Comparison of ENCODE assay signal across 17 cellular contexts in the genomic region with DNA sequence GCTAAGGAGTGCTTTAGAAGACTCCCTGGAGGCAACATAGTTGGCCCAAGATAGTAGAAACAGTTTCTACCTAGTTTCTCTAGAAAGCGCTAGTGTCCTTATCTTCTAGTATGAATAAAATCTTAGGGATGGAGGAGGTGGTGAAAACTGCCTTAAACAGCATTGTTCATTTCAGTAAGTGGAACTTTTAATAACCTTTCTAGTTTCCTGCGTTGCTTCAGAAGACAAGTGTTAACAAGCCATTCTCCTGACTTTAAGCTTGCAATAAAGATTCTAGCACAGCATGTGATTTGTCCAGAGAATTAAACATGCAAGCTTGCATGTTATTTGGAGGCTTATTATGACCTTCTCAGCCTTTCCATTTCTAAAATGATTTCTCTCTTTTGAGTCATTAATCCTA.
DNase-seq lines count a peak whose midpoint lies in the region; ATAC-seq, FAIRE-seq and TF ChIP-seq lines count a peak whose summit lies in the region.
"Had no signal": no experiment of that assay in that cellular context is flagged by ENCODE, and none has a peak within 500 bp of the region (broad histone marks: within the 10 kb centered on the region; RNA-seq: fewer than 3 reads in every experiment).

No MANE protein-coding gene starts in this region.

- TF ChIP-seq CTCF in mammary epithelial cell (conservative IDR thresholded peaks at IDR 0.05 in 1 of 2, IDR thresholded peaks at IDR 0.05 in 1 of 2; ENCODE audit: extremely low read depth in 1 of 2, insufficient read depth in 1 of 2, low read depth in 1 of 2, low read length in 2 of 2) (peak in 1 of 2 donors; percentile 26), MCF 10A (IDR thresholded peaks at IDR 0.05; ENCODE audit: unreplicated experiment) (no peak), bronchial epithelial cell (IDR thresholded peaks at IDR 0.05; ENCODE audit: insufficient read depth, low read length, severe bottlenecking) (no peak), esophagus squamous epithelium (IDR thresholded peaks at IDR 0.05) (no peak), vagina (IDR thresholded peaks at IDR 0.05) (no peak), mesothelial cell of epicardium (IDR thresholded peaks at IDR 0.05; ENCODE audit: unreplicated experiment) (no peak)

- POLR2A ChIA-PET in MCF 10A (lab: Yijun Ruan, JAX) = interaction anchor here (0.5 to 2.3 kb wide), 12 partner anchors 9 to 190 kb away, joined by 3 to 9 read pairs (median 4); partner anchors contain the start of gene HAS3

- no peaks in the 10 kb centered on the region for H4K20me1 ChIP-seq in mammary epithelial cell (ENCODE audit: insufficient read depth, low read length)
- H4K20me1 ChIP-seq: BLaER1 had no signal

- H3K27me3 Mint-ChIP-seq in MCF 10A (ENCODE audit: insufficient read depth, unreplicated experiment) (no peaks in the 10 kb centered on the region), mesothelial cell of epicardium (ENCODE audit: low read depth) (no peaks in the 10 kb centered on the region)
- H3K27me3 Mint-ChIP-seq: CD8-positive, alpha-beta memory T cell had no signal

- FAIRE-seq in bronchial epithelial cell (lab: Jason Lieb, UNC) = no peak
- FAIRE-seq: GM19239 had no signal

- dilution Hi-C loops in mammary epithelial cell (cut with HindIII; ENCODE audit: low sequenced_read_pairs) = loop anchor here (5.0 to 10.0 kb wide), 2 partner anchors 327 to 409 kb away; no protein-coding TSS in a partner anchor

- H3K4me3 Mint-ChIP-seq in MCF 10A (ENCODE audit: unreplicated experiment) (no peak overlapping the region), mesothelial cell of epicardium (no peak overlapping the region)
- H3K4me3 Mint-ChIP-seq: CD8-positive, alpha-beta memory T cell had no signal

- H3K27ac ChIP-seq in mammary epithelial cell (ENCODE audit: insufficient read depth, low read depth, low read length) = peak overlapping the region; percentile 55
- peak overlapping the region; percentile 69 to 83 (median 76) for H3K27ac ChIP-seq in esophagus squamous epithelium
- H3K27ac ChIP-seq in vagina = peak overlapping the region; percentile 23
- H3K27ac ChIP-seq: 22Rv1, BLaER1, GM23248 had no signal

- intact Hi-C loops in mammary epithelial cell (cut with micrococcal nuclease) = loop anchor here (1.0 kb wide), 1 partner anchor 190 kb away; the partner anchor contains the start of gene HAS3
- intact Hi-C loops in MCF 10A (cut with micrococcal nuclease) = no loop called here
- intact Hi-C loops in esophagus squamous epithelium (cut with DNase I) = no loop called here
- intact Hi-C loops in vagina (cut with DNase I) = no loop called here

- in situ Hi-C loops in mammary epithelial cell (cut with MboI; ENCODE audit: low sequenced_read_pairs in 2 of 2) = no loop called here

- H3K9me3 Mint-ChIP-seq in MCF 10A (ENCODE audit: unreplicated experiment) = no peaks in the 10 kb centered on the region
- H3K9me3 Mint-ChIP-seq in mesothelial cell of epicardium = no peaks in the 10 kb centered on the region
- H3K9me3 Mint-ChIP-seq: CD8-positive, alpha-beta memory T cell had no signal

- H3K9me3 ChIP-seq in mammary epithelial cell (replicated peaks; ENCODE audit: insufficient read depth, low read length) (no peaks in the 10 kb centered on the region), esophagus squamous epithelium (no peaks in the 10 kb centered on the region), vagina (no peaks in the 10 kb centered on the region)
- H3K9me3 ChIP-seq: BLaER1, Caco-2 had no signal

- H3K36me3 Mint-ChIP-seq in MCF 10A (ENCODE audit: insufficient read depth, unreplicated experiment) (peaks cover 34% of the 10 kb centered on the region), mesothelial cell of epicardium (no peaks in the 10 kb centered on the region)

- H3K27me3 ChIP-seq in mammary epithelial cell (ENCODE audit: insufficient read depth, low read length) (no peaks in the 10 kb centered on the region), bronchial epithelial cell (ENCODE audit: control insufficient read depth, insufficient read depth, low read length) (no peaks in the 10 kb centered on the region), esophagus squamous epithelium (no peaks in the 10 kb centered on the region), vagina (no peaks in the 10 kb centered on the region)
- H3K27me3 ChIP-seq: BLaER1 had no signal

- no peak for TF ChIP-seq POLR2A in esophagus squamous epithelium (IDR thresholded peaks at IDR 0.05)
- no peak for TF ChIP-seq POLR2A in vagina (IDR thresholded peaks at IDR 0.05)

- peaks cover 23% of the 10 kb centered on the region for H3K4me1 ChIP-seq in mammary epithelial cell (ENCODE audit: insufficient read depth, low read length)
- H3K4me1 ChIP-seq in esophagus squamous epithelium = peaks cover 4 to 41% (median 9%) of the 10 kb centered on the region in 3 donors
- peaks cover 8% of the 10 kb centered on the region for H3K4me1 ChIP-seq in vagina
- H3K4me1 ChIP-seq: BLaER1, Caco-2 had no signal

- H3K9ac ChIP-seq in mammary epithelial cell (ENCODE audit: insufficient read depth, low read length) = peak overlapping the region; percentile 19
- H3K9ac ChIP-seq: BLaER1, GM23248 had no signal

- H3K4me2 ChIP-seq in mammary epithelial cell (ENCODE audit: insufficient read depth, low read depth, low read length) = peak overlapping the region; percentile 44
- H3K4me2 ChIP-seq: BLaER1 had no signal

- BruUV-seq in mammary epithelial cell (replicated peaks; lab: Mats Ljungman, UMichigan) (no TSS peak), MCF 10A (replicated peaks; lab: Mats Ljungman, UMichigan) (no TSS peak)

- CTCF ChIA-PET in mammary epithelial cell (lab: Charles Lee; ENCODE audit: low non-redundant PET) = interaction anchor here (0.6 kb wide), 2 partner anchors 154 to 158 kb away, joined by 3 read pairs; no protein-coding TSS in a partner anchor
- CTCF ChIA-PET in MCF 10A (lab: Yijun Ruan, JAX) = interaction anchor here (0.7 to 1.4 kb wide), 4 partner anchors 12 to 198 kb away, joined by 3 to 6 read pairs (median 4); partner anchors contain the start of gene HAS3

- no peak for ATAC-seq in GM19395 (IDR thresholded peaks at IDR 0.05; ENCODE audit: unreplicated experiment)

- H3K4me1 Mint-ChIP-seq in MCF 10A (ENCODE audit: insufficient read depth, unreplicated experiment) (peaks cover 6% of the 10 kb centered on the region), mesothelial cell of epicardium (no peaks in the 10 kb centered on the region)
- H3K4me1 Mint-ChIP-seq: CD8-positive, alpha-beta memory T cell had no signal

- peaks cover 2% of the 10 kb centered on the region for H3K36me3 ChIP-seq in mammary epithelial cell (ENCODE audit: insufficient read depth, low read length)
- H3K36me3 ChIP-seq in bronchial epithelial cell (ENCODE audit: control insufficient read depth, insufficient read depth, low read length) = no peaks in the 10 kb centered on the region
- peaks cover 0 to 35% (median 8%) of the 10 kb centered on the region in 3 donors for H3K36me3 ChIP-seq in esophagus squamous epithelium
- H3K36me3 ChIP-seq in vagina = peaks cover 0 to 13% of the 10 kb centered on the region in 2 donors

- H3K79me2 ChIP-seq in mammary epithelial cell (ENCODE audit: insufficient read depth, low read length) = no peaks in the 10 kb centered on the region

- 18% methylated on average over 2 of the region's 2 CpGs for WGBS in mammary epithelial cell (ENCODE audit: low coverage, missing lambda C conversion rate)
- WGBS in esophagus squamous epithelium, 2 donors = 45 to 50% methylated on average over 2 of the region's 2 CpGs

- peak; percentile 76 for DNase-seq in mammary epithelial cell
- no peak for DNase-seq in MCF 10A (ENCODE audit: unreplicated experiment)
- DNase-seq in bronchial epithelial cell (ENCODE audit: low read depth) = peak; percentile 79
- DNase-seq in esophagus squamous epithelium (lab: John Stamatoyannopoulos, UW) = no peak
- no peak for DNase-seq in vagina (ENCODE audit: extremely low spot score in 2 of 2)
- DNase-seq in mesothelial cell of epicardium (ENCODE audit: low spot score in 2 of 2, unreplicated experiment in 2 of 2) = no peak
- DNase-seq in NCI-H2171 (lab: John Stamatoyannopoulos, UW) = no peak
- DNase-seq: AML-193; Caco-2; CD8-positive, alpha-beta memory T cell; GF-D8; GM23248; H7 had no signal

- H2AFZ ChIP-seq in mammary epithelial cell (ENCODE audit: low read depth, low read length) = peak overlapping the region; percentile 27
- H2AFZ ChIP-seq: GM23248 had no signal

- no peak overlapping the region for H3K27ac Mint-ChIP-seq in MCF 10A (ENCODE audit: low read depth, unreplicated experiment)
- H3K27ac Mint-ChIP-seq in mesothelial cell of epicardium = no peak overlapping the region
- H3K27ac Mint-ChIP-seq: CD8-positive, alpha-beta memory T cell had no signal

- H3K4me3 ChIP-seq in mammary epithelial cell (replicated peaks in 1 of 3; ENCODE audit: insufficient read depth in 1 of 3, low read depth in 2 of 3, low read length in 3 of 3) (no peak overlapping the region), bronchial epithelial cell (ENCODE audit: low read depth, low read length) (no peak overlapping the region), esophagus squamous epithelium (no peak overlapping the region), vagina (no peak overlapping the region)
- H3K4me3 ChIP-seq: BLaER1, GM23248 had no signal

Comparison
In these comparisons a context has a peak if more than half of its experiments do, and no peak if none do; other contexts are left out.
1. DNase-seq: peak in mammary epithelial cell (single experiment) and bronchial epithelial cell (single experiment); none in MCF 10A (single experiment), esophagus squamous epithelium (single experiment), vagina (0 of 2), mesothelial cell of epicardium (0 of 2) and NCI-H2171 (single experiment).
2. H3K27ac ChIP-seq: peak in every context shown above with its lines; median percentile 76 in esophagus squamous epithelium; 55 in mammary epithelial cell; 23 in vagina.